ENCODE assay signal across 13 cellular contexts in genomic region chr10:4526426-4526825, GRCh38.
"Had no signal": no experiment of that assay in that cellular context is flagged by ENCODE, and none has a peak within 500 bp of the region (broad histone marks: within the 10 kb centered on the region; RNA-seq: fewer than 3 reads in every experiment).

No MANE protein-coding gene starts in this region.

- H3K9me3 ChIP-seq: heart left ventricle, left lung, ovary, tibial nerve had no signal

- H3K4me1 ChIP-seq: left lung had no signal

- H3K4me3 ChIP-seq: dorsolateral prefrontal cortex, heart left ventricle, left lung, ovary, tibial nerve had no signal

- H3K27ac ChIP-seq: dorsolateral prefrontal cortex, foreskin keratinocyte, ovary had no signal

- H3K27me3 ChIP-seq: dorsolateral prefrontal cortex, foreskin keratinocyte, heart left ventricle, left lung, ovary, tibial nerve had no signal

- DNase-seq: activated B cell treated with CpG ODN at 0.5 μM for 24 hours; activated CD4-positive, alpha-beta T cell treated with anti-CD3 and anti-CD28 coated beads, Interleukin-2, amount 10 ng/mL, durations not matched to agents 24 days and 14 days; amniotic stem cell; dorsolateral prefrontal cortex; foreskin keratinocyte; heart left ventricle; islet precursor cell; left lung; ovary; stimulated activated CD4-positive, alpha-beta T cell treated with anti-CD3 and anti-CD28 coated beads, Interleukin-4, amount 100 ng/mL, for 4 hours; T-cell had no signal

- ATAC-seq: esophagus mucosa, foreskin keratinocyte, heart left ventricle, left lung, T-cell had no signal

- H3K36me3 ChIP-seq: heart left ventricle, left lung, ovary, tibial nerve had no signal
